1 cellular context compared by ENCODE assay signal in the genomic region with DNA sequence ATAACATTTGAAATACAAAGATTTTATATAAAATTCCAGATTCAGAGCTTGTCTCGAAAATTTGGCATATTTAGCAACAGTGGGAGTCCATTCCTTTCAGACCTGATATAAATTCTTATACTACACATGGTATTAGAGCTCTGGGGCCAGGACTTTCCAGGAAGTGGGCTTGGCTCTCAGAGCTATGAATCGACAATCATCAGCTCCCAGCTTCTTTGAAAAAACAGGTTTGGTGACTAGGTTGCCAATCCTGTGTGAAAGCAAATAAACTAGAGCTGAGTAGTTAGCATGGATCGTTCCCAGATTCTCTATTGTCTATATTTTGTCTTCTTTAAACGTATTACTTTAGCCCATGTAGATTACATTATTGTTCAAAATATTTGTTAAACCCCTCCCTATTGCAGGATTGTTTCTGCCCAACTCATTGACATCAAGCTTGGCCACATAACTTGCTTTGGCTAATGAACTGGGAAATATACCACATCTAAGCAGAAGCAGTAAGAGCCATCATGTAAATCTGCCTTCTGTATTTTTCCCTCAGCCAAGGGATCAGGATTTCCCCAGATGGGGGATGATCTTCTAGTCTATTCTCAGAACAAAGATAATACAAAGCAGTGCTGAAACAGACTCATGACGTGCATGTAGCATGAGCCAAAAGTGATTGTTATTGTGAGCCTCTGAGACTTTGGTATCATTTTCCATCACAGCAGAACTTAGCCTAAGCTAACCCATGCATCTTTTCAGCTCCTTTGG.
TF ChIP-seq lines count a peak whose summit lies in the region.

No MANE protein-coding gene starts in this region.

TF ChIP-seq in GM23338, 12 proteins besides CTCF, POLR2A, EP300 and RAD21 (continued from another document):
- TF ChIP-seq, protein P1, sequence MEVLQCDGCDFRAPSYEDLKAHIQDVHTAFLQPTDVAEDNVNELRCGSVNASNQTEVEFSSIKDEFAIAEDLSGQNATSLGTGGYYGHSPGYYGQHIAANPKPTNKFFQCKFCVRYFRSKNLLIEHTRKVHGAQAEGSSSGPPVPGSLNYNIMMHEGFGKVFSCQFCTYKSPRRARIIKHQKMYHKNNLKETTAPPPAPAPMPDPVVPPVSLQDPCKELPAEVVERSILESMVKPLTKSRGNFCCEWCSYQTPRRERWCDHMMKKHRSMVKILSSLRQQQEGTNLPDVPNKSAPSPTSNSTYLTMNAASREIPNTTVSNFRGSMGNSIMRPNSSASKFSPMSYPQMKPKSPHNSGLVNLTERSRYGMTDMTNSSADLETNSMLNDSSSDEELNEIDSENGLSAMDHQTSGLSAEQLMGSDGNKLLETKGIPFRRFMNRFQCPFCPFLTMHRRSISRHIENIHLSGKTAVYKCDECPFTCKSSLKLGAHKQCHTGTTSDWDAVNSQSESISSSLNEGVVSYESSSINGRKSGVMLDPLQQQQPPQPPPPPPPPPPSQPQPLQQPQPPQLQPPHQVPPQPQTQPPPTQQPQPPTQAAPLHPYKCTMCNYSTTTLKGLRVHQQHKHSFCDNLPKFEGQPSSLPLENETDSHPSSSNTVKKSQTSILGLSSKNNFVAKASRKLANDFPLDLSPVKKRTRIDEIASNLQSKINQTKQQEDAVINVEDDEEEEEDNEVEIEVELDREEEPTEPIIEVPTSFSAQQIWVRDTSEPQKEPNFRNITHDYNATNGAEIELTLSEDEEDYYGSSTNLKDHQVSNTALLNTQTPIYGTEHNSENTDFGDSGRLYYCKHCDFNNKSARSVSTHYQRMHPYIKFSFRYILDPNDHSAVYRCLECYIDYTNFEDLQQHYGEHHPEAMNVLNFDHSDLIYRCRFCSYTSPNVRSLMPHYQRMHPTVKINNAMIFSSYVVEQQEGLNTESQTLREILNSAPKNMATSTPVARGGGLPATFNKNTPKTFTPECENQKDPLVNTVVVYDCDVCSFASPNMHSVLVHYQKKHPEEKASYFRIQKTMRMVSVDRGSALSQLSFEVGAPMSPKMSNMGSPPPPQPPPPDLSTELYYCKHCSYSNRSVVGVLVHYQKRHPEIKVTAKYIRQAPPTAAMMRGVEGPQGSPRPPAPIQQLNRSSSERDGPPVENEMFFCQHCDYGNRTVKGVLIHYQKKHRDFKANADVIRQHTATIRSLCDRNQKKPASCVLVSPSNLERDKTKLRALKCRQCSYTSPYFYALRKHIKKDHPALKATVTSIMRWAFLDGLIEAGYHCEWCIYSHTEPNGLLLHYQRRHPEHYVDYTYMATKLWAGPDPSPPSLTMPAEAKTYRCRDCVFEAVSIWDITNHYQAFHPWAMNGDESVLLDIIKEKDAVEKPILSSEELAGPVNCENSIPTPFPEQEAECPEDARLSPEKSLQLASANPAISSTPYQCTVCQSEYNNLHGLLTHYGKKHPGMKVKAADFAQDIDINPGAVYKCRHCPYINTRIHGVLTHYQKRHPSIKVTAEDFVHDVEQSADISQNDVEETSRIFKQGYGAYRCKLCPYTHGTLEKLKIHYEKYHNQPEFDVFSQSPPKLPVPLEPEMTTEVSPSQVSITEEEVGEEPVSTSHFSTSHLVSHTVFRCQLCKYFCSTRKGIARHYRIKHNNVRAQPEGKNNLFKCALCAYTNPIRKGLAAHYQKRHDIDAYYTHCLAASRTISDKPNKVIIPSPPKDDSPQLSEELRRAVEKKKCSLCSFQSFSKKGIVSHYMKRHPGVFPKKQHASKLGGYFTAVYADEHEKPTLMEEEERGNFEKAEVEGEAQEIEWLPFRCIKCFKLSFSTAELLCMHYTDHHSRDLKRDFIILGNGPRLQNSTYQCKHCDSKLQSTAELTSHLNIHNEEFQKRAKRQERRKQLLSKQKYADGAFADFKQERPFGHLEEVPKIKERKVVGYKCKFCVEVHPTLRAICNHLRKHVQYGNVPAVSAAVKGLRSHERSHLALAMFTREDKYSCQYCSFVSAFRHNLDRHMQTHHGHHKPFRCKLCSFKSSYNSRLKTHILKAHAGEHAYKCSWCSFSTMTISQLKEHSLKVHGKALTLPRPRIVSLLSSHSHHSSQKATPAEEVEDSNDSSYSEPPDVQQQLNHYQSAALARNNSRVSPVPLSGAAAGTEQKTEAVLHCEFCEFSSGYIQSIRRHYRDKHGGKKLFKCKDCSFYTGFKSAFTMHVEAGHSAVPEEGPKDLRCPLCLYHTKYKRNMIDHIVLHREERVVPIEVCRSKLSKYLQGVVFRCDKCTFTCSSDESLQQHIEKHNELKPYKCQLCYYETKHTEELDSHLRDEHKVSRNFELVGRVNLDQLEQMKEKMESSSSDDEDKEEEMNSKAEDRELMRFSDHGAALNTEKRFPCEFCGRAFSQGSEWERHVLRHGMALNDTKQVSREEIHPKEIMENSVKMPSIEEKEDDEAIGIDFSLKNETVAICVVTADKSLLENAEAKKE (CRISPR knock-in tag; IDR thresholded peaks at IDR 0.05), result no peak
- no peak for TF ChIP-seq EZH2phosphoT487 (IDR thresholded peaks at IDR 0.05; ENCODE audit: unreplicated experiment)
- TF ChIP-seq NANOG (IDR thresholded peaks at IDR 0.05; ENCODE audit: borderline replicate concordance), result no peak
- TF ChIP-seq JUNB (IDR thresholded peaks at IDR 0.05; ENCODE audit: unreplicated experiment), result no peak
- no peak for TF ChIP-seq STAT1 (IDR thresholded peaks at IDR 0.05; ENCODE audit: unreplicated experiment)
- TF ChIP-seq POLR2AphosphoS5 (IDR thresholded peaks at IDR 0.05; ENCODE audit: low read depth), result no peak
- TF ChIP-seq, protein P2, sequence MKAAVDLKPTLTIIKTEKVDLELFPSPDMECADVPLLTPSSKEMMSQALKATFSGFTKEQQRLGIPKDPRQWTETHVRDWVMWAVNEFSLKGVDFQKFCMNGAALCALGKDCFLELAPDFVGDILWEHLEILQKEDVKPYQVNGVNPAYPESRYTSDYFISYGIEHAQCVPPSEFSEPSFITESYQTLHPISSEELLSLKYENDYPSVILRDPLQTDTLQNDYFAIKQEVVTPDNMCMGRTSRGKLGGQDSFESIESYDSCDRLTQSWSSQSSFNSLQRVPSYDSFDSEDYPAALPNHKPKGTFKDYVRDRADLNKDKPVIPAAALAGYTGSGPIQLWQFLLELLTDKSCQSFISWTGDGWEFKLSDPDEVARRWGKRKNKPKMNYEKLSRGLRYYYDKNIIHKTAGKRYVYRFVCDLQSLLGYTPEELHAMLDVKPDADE (IDR thresholded peaks at IDR 0.05), result no peak
- TF ChIP-seq ZNF114 (CRISPR knock-in tag; IDR thresholded peaks at IDR 0.05), result no peak
